8 cellular contexts compared by ENCODE assay signal in genomic region chr16:46690281-46691178, GRCh38. TPM values are rescaled to one million over a fixed set of nuclear protein-coding genes. Genes with fewer than 3 reads are reported as not detected.
DNase-seq lines count a peak whose midpoint lies in the region; ATAC-seq lines count a peak whose summit lies in the region.

No MANE protein-coding gene starts in this region.

- H3K27me3 ChIP-seq in H7 (ENCODE audit: control insufficient read depth, insufficient read depth, low read length): no peaks in the 10 kb centered on the region
- H3K27me3 ChIP-seq in skeletal muscle tissue (ENCODE audit: control insufficient read depth in 3 of 3, insufficient read depth in 3 of 3, low read length in 3 of 3): no peaks in the 10 kb centered on the region

- peak overlapping the region; percentile 99 for H3K4me3 ChIP-seq in H7 (ENCODE audit: insufficient read depth, low read depth, low read length)
- peak overlapping the region; percentile 94 to 100 (median 99) for H3K4me3 ChIP-seq in skeletal muscle tissue (ENCODE audit: low read length in 3 of 3)

- peaks cover 36% of the 10 kb centered on the region for H3K36me3 Mint-ChIP-seq in activated naive CD8-positive, alpha-beta T cell treated with anti-CD3 and anti-CD28 coated beads, Interleukin-2, amount 50 U/mL, for 24 hours (ENCODE audit: low read depth)

- H3K36me3 ChIP-seq in H7 (replicated peaks; ENCODE audit: control insufficient read depth, insufficient read depth, low read length) (peaks cover 23% of the 10 kb centered on the region), skeletal muscle tissue (ENCODE audit: control insufficient read depth in 3 of 3, insufficient read depth in 3 of 3, low read length in 3 of 3) (no peaks in the 10 kb centered on the region)

- H3K27ac ChIP-seq in skeletal muscle tissue (ENCODE audit: low read depth, low read length): peak overlapping the region; percentile 90

- H3K4me1 ChIP-seq in skeletal muscle tissue (ENCODE audit: control insufficient read depth in 3 of 3, insufficient read depth in 3 of 3, low read length in 3 of 3): peaks cover 23 to 35% (median 28%) of the 10 kb centered on the region in 3 donors

- H3K9me3 ChIP-seq in skeletal muscle tissue (ENCODE audit: control insufficient read depth in 3 of 3, low read length in 3 of 3): no peaks in the 10 kb centered on the region

- no peak overlapping the region for H3K27ac Mint-ChIP-seq in activated naive CD8-positive, alpha-beta T cell treated with anti-CD3 and anti-CD28 coated beads, Interleukin-2, amount 50 U/mL, for 24 hours

- peaks cover 24% of the 10 kb centered on the region for H3K4me1 Mint-ChIP-seq in activated naive CD8-positive, alpha-beta T cell treated with anti-CD3 and anti-CD28 coated beads, Interleukin-2, amount 50 U/mL, for 24 hours

- H3K27me3 Mint-ChIP-seq in activated naive CD8-positive, alpha-beta T cell treated with anti-CD3 and anti-CD28 coated beads, Interleukin-2, amount 50 U/mL, for 24 hours: no peaks in the 10 kb centered on the region

- DNase-seq in H7: no peak
- DNase-seq in SHP77 treated with DMSO at 0.1 percent for 48 hours (lab: John Stamatoyannopoulos, UW): peak; percentile 18
- DNase-seq in foreskin melanocyte: peak; percentile 64
- DNase-seq in iPS-NIHi11 (ENCODE audit: low spot score): no peak
- DNase-seq in activated naive CD8-positive, alpha-beta T cell treated with anti-CD3 and anti-CD28 coated beads, Interleukin-2, amount 50 U/mL, for 24 hours: no peak

- ATAC-seq in GM21528 (IDR thresholded peaks at IDR 0.05; ENCODE audit: low FRiP score, unreplicated experiment): no peak
- no peak for ATAC-seq in activated naive CD8-positive, alpha-beta T cell treated with anti-CD3 and anti-CD28 coated beads, Interleukin-2, amount 50 U/mL, for 24 hours
- ATAC-seq in GM21786 (IDR thresholded peaks at IDR 0.05; ENCODE audit: unreplicated experiment): no peak

- H3K4me3 Mint-ChIP-seq in activated naive CD8-positive, alpha-beta T cell treated with anti-CD3 and anti-CD28 coated beads, Interleukin-2, amount 50 U/mL, for 24 hours: no peak overlapping the region

- H3K9me3 Mint-ChIP-seq in activated naive CD8-positive, alpha-beta T cell treated with anti-CD3 and anti-CD28 coated beads, Interleukin-2, amount 50 U/mL, for 24 hours: no peaks in the 10 kb centered on the region

- peak overlapping the region; percentile 71 to 93 (median 83) for H3K9ac ChIP-seq in skeletal muscle tissue (ENCODE audit: low read depth in 1 of 3, low read length in 3 of 3)

RNA-seq across cellular contexts. Expression of gene ORC6, which starts 1.1 kb away (rescaled TPM):
- 68.6 and 90.2 TPM in 2 replicates for total RNA-seq in H7 (2014; rRNA removed; shearing (Covaris generic))
- 3.1 TPM for total RNA-seq in skeletal muscle tissue

RNA-seq across cellular contexts. Expression of gene VPS35, which starts 1.6 kb away (rescaled TPM):
- total RNA-seq in H7 (2014; rRNA removed; shearing (Covaris generic)): 67.5 and 76.8 TPM in 2 replicates
- 107 TPM for total RNA-seq in skeletal muscle tissue

RNA-seq across cellular contexts. Expression of gene MYLK3, which starts 57.6 kb away (rescaled TPM):
- 0.78 and 2.3 TPM in 2 replicates for total RNA-seq in H7 (2014; rRNA removed; shearing (Covaris generic))
- 13.6 TPM for total RNA-seq in skeletal muscle tissue

Comparison
In these comparisons a context has a peak if more than half of its experiments do, and no peak if none do; other contexts are left out.
1. DNase-seq: peak in SHP77 treated with DMSO at 0.1 percent for 48 hours (single experiment) and foreskin melanocyte (single experiment); none in H7 (single experiment), iPS-NIHi11 (single experiment) and activated naive CD8-positive, alpha-beta T cell treated with anti-CD3 and anti-CD28 coated beads, Interleukin-2, amount 50 U/mL, for 24 hours (single experiment).
2. RNA of gene ORC6, which starts 1.1 kb away (total RNA-seq): 68.6 to 90.2 TPM in H7; 3.1 TPM in skeletal muscle tissue (single experiment); every median in the first group is over 10 times any median in the second.